7 cellular contexts compared by ENCODE assay signal in genomic region chr4:103075894-103076776, GRCh38. TPM values are rescaled to one million over a fixed set of nuclear protein-coding genes. Genes with fewer than 3 reads are reported as not detected.
A peak's percentile ranks its signal among the peaks of the same experiment; 100 is the strongest.
DNase-seq lines count a peak whose midpoint lies in the region; ATAC-seq and TF ChIP-seq lines count a peak whose summit lies in the region.

SLC9B2 (minus strand) TSS chr4:103076761; CDS start chr4:103067550, 9,211 bp downstream.

- CTCF ChIA-PET in activated B cell treated with CpG ODN at 0.5 μM for 24 hours (lab: Charles Lee), result interaction anchor here (1.2 to 2.0 kb wide), 3 partner anchors 16 to 29 kb away, joined by 4 to 12 read pairs (median 7); partner anchors contain the start of gene BDH2

- peak; percentile 56 for DNase-seq in HFFc6
- DNase-seq in NAMALWA (ENCODE audit: low spot score), result peak; percentile 79
- peak; percentile 69 for DNase-seq in activated B cell treated with CpG ODN at 0.5 μM for 24 hours
- DNase-seq in cardiac fibroblast (ENCODE audit: low read depth in 2 of 2), result peak; percentile 71 to 74
- DNase-seq in iris pigment epithelial cell (ENCODE audit: low read depth), result peak; percentile 75
- DNase-seq in stimulated activated CD4-positive, alpha-beta T cell treated with anti-CD3 and anti-CD28 coated beads, Interleukin-12 subunit alpha, Interleukin-12 subunit beta, amount 100 ng/mL, for 24 hours (ENCODE audit: low read depth in 2 of 2), result peak; percentile 50 to 56

- ATAC-seq in GM18499 (IDR thresholded peaks at IDR 0.05; ENCODE audit: insufficient read depth, unreplicated experiment) (peak; percentile 28), activated B cell treated with CpG ODN at 0.5 μM for 24 hours (ENCODE audit: low read depth) (peak; percentile 64)

- 0 out of 2 replicates have a peak, but pooled peaks cover 4% of the 10 kb centered on the region for H3K36me3 Mint-ChIP-seq in HFFc6 (ENCODE audit: low read depth)
- peaks cover 11% of the 10 kb centered on the region for H3K36me3 Mint-ChIP-seq in activated B cell treated with CpG ODN at 0.5 μM for 24 hours (ENCODE audit: low read depth)

- H3K4me3 Mint-ChIP-seq in HFFc6, result peak within 1 kb of the TSS; percentile 94
- peak within 1 kb of the TSS; percentile 96 for H3K4me3 Mint-ChIP-seq in activated B cell treated with CpG ODN at 0.5 μM for 24 hours

- H3K9me3 Mint-ChIP-seq in HFFc6, result no peaks in the 10 kb centered on the region
- no peaks in the 10 kb centered on the region for H3K9me3 Mint-ChIP-seq in activated B cell treated with CpG ODN at 0.5 μM for 24 hours

- intact Hi-C loops in activated B cell treated with CpG ODN at 0.5 μM for 24 hours (cut with micrococcal nuclease), result loop anchor here (1.0 to 5.0 kb wide), 10 partner anchors 11 to 1729 kb away; partner anchors contain the start of genes BDH2, CISD2, MANBA and NFKB1

- H3K4me1 Mint-ChIP-seq in HFFc6 (ENCODE audit: low read depth) (peaks cover 44% of the 10 kb centered on the region), activated B cell treated with CpG ODN at 0.5 μM for 24 hours (peaks cover 45% of the 10 kb centered on the region)

- TF ChIP-seq CTCF in HFFc6 (IDR thresholded peaks at IDR 0.05) (peak; percentile 36), activated B cell treated with CpG ODN at 0.5 μM for 24 hours (IDR thresholded peaks at IDR 0.05) (no peak), cardiac fibroblast (IDR thresholded peaks at IDR 0.05; ENCODE audit: low read depth, low read length) (peak; percentile 19)

- no peaks in the 10 kb centered on the region for H3K27me3 Mint-ChIP-seq in HFFc6 (ENCODE audit: insufficient read depth)
- H3K27me3 Mint-ChIP-seq in activated B cell treated with CpG ODN at 0.5 μM for 24 hours, result no peaks in the 10 kb centered on the region

- POLR2A ChIA-PET in activated B cell treated with CpG ODN at 0.5 μM for 24 hours (lab: Charles Lee), result interaction anchor here (0.7 to 3.3 kb wide), 10 partner anchors 13 to 1786 kb away, joined by 3 to 32 read pairs (median 5); partner anchors contain the start of genes MANBA, NFKB1, SLC9B1 and UBE2D3

- H3K27ac Mint-ChIP-seq in HFFc6 (peak within 1 kb of the TSS; percentile 96), activated B cell treated with CpG ODN at 0.5 μM for 24 hours (peak within 1 kb of the TSS; percentile 99)

- peak within 1 kb of the TSS; percentile 75 to 83 for H3K4me3 ChIP-seq in cardiac fibroblast (replicated peaks in 1 of 2; ENCODE audit: low read depth in 2 of 2, low read length in 2 of 2)

RNA-seq across cellular contexts. Expression of gene SLC9B2, which starts in this region (rescaled TPM):
- 10 to 100 TPM; 15.4 to 22.0 (median 17.5) TPM for total RNA-seq in HFFc6 (2021; fragmentation: NEBNext Ultra II Directional; extraction: Animal tissue kit (Norgen Biotek cat#: 25700))
- 31.3 and 33.4 TPM in 2 replicates for total RNA-seq in activated B cell treated with CpG ODN at 0.5 μM for 24 hours

Comparison
In these comparisons a context has a peak if more than half of its experiments do, and no peak if none do; other contexts are left out.
1. Peak in every context shown above with its lines: DNase-seq, ATAC-seq and H3K4me3 ChIP-seq.